7 cellular contexts compared by ENCODE assay signal in genomic region chr4:158209825-158210807, GRCh38. TPM values are rescaled to one million over a fixed set of nuclear protein-coding genes. Genes with fewer than 3 reads are reported as not detected.
A peak's percentile ranks its signal among the peaks of the same experiment; 100 is the strongest.
DNase-seq lines count a peak whose midpoint lies in the region; ATAC-seq, FAIRE-seq and TF ChIP-seq lines count a peak whose summit lies in the region.

Gene TMEM144 (plus strand): TSS chr4:158210486. CDS start chr4:158212668, 2,182 bp downstream.

- H3K27me3 ChIP-seq in endothelial cell of umbilical vein (ENCODE audit: control insufficient read depth in 2 of 2, insufficient read depth in 2 of 2, low read length in 2 of 2) = no peaks in the 10 kb centered on the region
- H3K27me3 ChIP-seq in mesendoderm (ENCODE audit: insufficient read depth, low read length, poor library complexity) = no peaks in the 10 kb centered on the region

- H3K9me1 ChIP-seq in endothelial cell of umbilical vein (replicated peaks; ENCODE audit: control insufficient read depth, extremely low read depth, insufficient read depth, low read length) = no peaks in the 10 kb centered on the region

- POLR2A ChIA-PET in endothelial cell of umbilical vein (lab: Charles Lee) = no interaction called here

- H4K20me1 ChIP-seq in endothelial cell of umbilical vein (replicated peaks; ENCODE audit: control insufficient read depth, extremely low read depth, insufficient read depth, low read length) = no peaks in the 10 kb centered on the region

- H3K4me1 ChIP-seq in endothelial cell of umbilical vein (ENCODE audit: control insufficient read depth, extremely low read depth, insufficient read depth, low read length) (peaks cover 15% of the 10 kb centered on the region), mesendoderm (ENCODE audit: control insufficient read depth, low read depth, low read length) (peaks cover 2% of the 10 kb centered on the region)

- H3K79me2 ChIP-seq in endothelial cell of umbilical vein (ENCODE audit: control insufficient read depth, insufficient read depth, low read length) = no peaks in the 10 kb centered on the region
- no peaks in the 10 kb centered on the region for H3K79me2 ChIP-seq in mesendoderm (ENCODE audit: control insufficient read depth, insufficient read depth, low read length)

- H3K27ac ChIP-seq in endothelial cell of umbilical vein (ENCODE audit: insufficient read depth, low read depth, low read length) = peak within 1 kb of the TSS; percentile 67
- no peak within 1 kb of the TSS for H3K27ac ChIP-seq in mesendoderm (ENCODE audit: low read depth, low read length)

- H3K9me3 ChIP-seq in endothelial cell of umbilical vein (replicated peaks; ENCODE audit: control insufficient read depth, insufficient read depth, low read length) = no peaks in the 10 kb centered on the region

- intact Hi-C loops in endothelial cell of umbilical vein (cut with micrococcal nuclease) = loop anchor here (2.0 kb wide), 1 partner anchor 39 kb away; no protein-coding TSS in a partner anchor

- peak within 1 kb of the TSS; percentile 90 for H2AFZ ChIP-seq in endothelial cell of umbilical vein (ENCODE audit: low read depth, low read length)

- H3K18ac ChIP-seq in mesendoderm (ENCODE audit: low read length) = no peak within 1 kb of the TSS

- H4K5ac ChIP-seq in mesendoderm (ENCODE audit: low read length) = no peak within 1 kb of the TSS

- H3K36me3 ChIP-seq in endothelial cell of umbilical vein (ENCODE audit: control insufficient read depth in 2 of 2, extremely low read depth in 1 of 2, insufficient read depth in 2 of 2, low read length in 2 of 2) (peaks cover 0 to 2% of the 10 kb centered on the region in 2 experiments), mesendoderm (ENCODE audit: control insufficient read depth, insufficient read depth, low read length) (no peaks in the 10 kb centered on the region)

- no peak within 1 kb of the TSS for H2BK5ac ChIP-seq in mesendoderm (ENCODE audit: low read length)

- H3K9ac ChIP-seq in endothelial cell of umbilical vein (replicated peaks; ENCODE audit: extremely low read depth, insufficient read depth, low read length) (peak within 1 kb of the TSS; percentile 68), mesendoderm (ENCODE audit: low read length) (peak within 1 kb of the TSS; percentile 21)

- no peak within 1 kb of the TSS for H3K23ac ChIP-seq in mesendoderm (ENCODE audit: low read length)

- no peak within 1 kb of the TSS for H4K8ac ChIP-seq in mesendoderm (ENCODE audit: low read depth, low read length)

- H3K4me2 ChIP-seq in endothelial cell of umbilical vein (ENCODE audit: insufficient read depth, low read length) (peak within 1 kb of the TSS; percentile 86), mesendoderm (ENCODE audit: low read length) (peak within 1 kb of the TSS; percentile 43)

- CTCF ChIA-PET in endothelial cell of umbilical vein (lab: Charles Lee) = interaction anchor here (0.9 to 3.3 kb wide), 7 partner anchors 11 to 46 kb away, joined by 3 to 14 read pairs (median 7); no protein-coding TSS in a partner anchor

- no peak within 1 kb of the TSS for H3K4ac ChIP-seq in mesendoderm (ENCODE audit: low read depth, low read length)

- BruUV-seq in endothelial cell of umbilical vein (replicated peaks; lab: Mats Ljungman, UMichigan) = TSS peak; percentile 43

- in situ Hi-C loops in GM13977 (cut with MboI; ENCODE audit: low pct_unique_long_range_greater_than_20kb, low sequenced_read_pairs, unreplicated experiment) = no loop called here

- dilution Hi-C loops in endothelial cell of umbilical vein (cut with MboI; ENCODE audit: extremely low pct_ligation_motif_present, low sequenced_read_pairs) = no loop called here

- no peak within 1 kb of the TSS for H2BK120ac ChIP-seq in mesendoderm (ENCODE audit: low read depth, low read length)

- peak within 1 kb of the TSS; percentile 80 for H3K56ac ChIP-seq in mesendoderm (ENCODE audit: low read length)

- peak; percentile 44 for TF ChIP-seq POLR2A in endothelial cell of umbilical vein (IDR thresholded peaks at IDR 0.05; ENCODE audit: low read depth, low read length)

- H3K4me3 ChIP-seq in endothelial cell of umbilical vein (replicated peaks in 1 of 3; ENCODE audit: insufficient read depth in 1 of 3, low read depth in 1 of 3, low read length in 3 of 3) = peak within 1 kb of the TSS; percentile 23 to 59 (median 24)
- no peak within 1 kb of the TSS for H3K4me3 ChIP-seq in mesendoderm (ENCODE audit: low read length)

- peak; percentile 64 for FAIRE-seq in endothelial cell of umbilical vein (lab: Jason Lieb, UNC)

- DNase-seq in GM13977 (ENCODE audit: low spot score) (peak; percentile 40), NCI-H2081 (lab: John Stamatoyannopoulos, UW) (peak; percentile 44 to 78), endothelial cell of umbilical vein (ENCODE audit: low read depth, low spot score) (peak; percentile 93), mesendoderm (peak; percentile 94)
- peak; percentile 64 for DNase-seq in activated CD8-positive, alpha-beta memory T cell treated with anti-CD3 and anti-CD28 coated beads for 24 hours
- DNase-seq in stimulated activated CD8-positive, alpha-beta memory T cell treated with anti-CD3 and anti-CD28 coated beads, Interleukin-12 subunit alpha, Interleukin-12 subunit beta, amount 100 ng/mL, for 4 hours (ENCODE audit: low read depth) = peak; percentile 8

- no CpG with 5 or more reads among the region's 34 CpGs for WGBS in mesendoderm (ENCODE audit: extremely low coverage, insufficient coverage, low lambda C conversion rate)

- no peak within 1 kb of the TSS for H2AK5ac ChIP-seq in mesendoderm (ENCODE audit: low read length)

- no peaks in the 10 kb centered on the region for H3K79me1 ChIP-seq in mesendoderm (ENCODE audit: low read length)

- no peak for TF ChIP-seq CTCF in GM13977 (IDR thresholded peaks at IDR 0.05; ENCODE audit: extremely low read depth, insufficient read depth, missing control alignments)
- TF ChIP-seq CTCF in endothelial cell of umbilical vein (IDR thresholded peaks at IDR 0.05; ENCODE audit: extremely low read depth in 1 of 2, insufficient read depth in 1 of 2, low read depth in 1 of 2, low read length in 2 of 2) = no peak

- no peak within 1 kb of the TSS for H2BK15ac ChIP-seq in mesendoderm (replicated peaks; ENCODE audit: low read depth)

- ATAC-seq in HG02588 (IDR thresholded peaks at IDR 0.05; ENCODE audit: unreplicated experiment) = peak; percentile 96

TF ChIP-seq in endothelial cell of umbilical vein, 7 proteins besides CTCF, POLR2A, EP300 and RAD21:
- TF ChIP-seq POLR2AphosphoS5 (IDR thresholded peaks at IDR 0.05; ENCODE audit: insufficient read depth, low read depth, low read length) = peak; percentile 32
- TF ChIP-seq EZH2 (IDR thresholded peaks at IDR 0.05; ENCODE audit: borderline replicate concordance, low read depth, low read length, severe bottlenecking) = no peak
- no peak for TF ChIP-seq MAX (IDR thresholded peaks at IDR 0.05; ENCODE audit: insufficient read depth, insufficient read length)
- peak; percentile 73 for TF ChIP-seq FOS (IDR thresholded peaks at IDR 0.05; ENCODE audit: borderline replicate concordance, insufficient read depth, low read length)
- TF ChIP-seq JUN (IDR thresholded peaks at IDR 0.05; ENCODE audit: borderline replicate concordance, insufficient read depth, insufficient read length, low read depth) = no peak
- no peak for TF ChIP-seq GATA2 (IDR thresholded peaks at IDR 0.05; ENCODE audit: insufficient read depth, insufficient read length, low read depth, low read length)
- TF ChIP-seq MYC (IDR thresholded peaks at IDR 0.05; ENCODE audit: low read depth, low read length) = no peak
TF ChIP-seq in endothelial cell of umbilical vein: peak in this region for 2.

RNA-seq across cellular contexts. Expression of gene TMEM144, which starts in this region (rescaled TPM):
- total RNA-seq in endothelial cell of umbilical vein = 23.0 and 23.9 TPM in 2 replicates
- 10.5 and 10.6 TPM in 2 replicates for polyA plus RNA-seq in endothelial cell of umbilical vein
- 2.3 and 3.1 TPM in 2 replicates for polyA plus RNA-seq in endothelial cell of umbilical vein (2011; cell fraction: cytosol; rRNA removed)
- 78.6 and 80.6 TPM in 2 replicates for polyA plus RNA-seq in endothelial cell of umbilical vein (2011; cell fraction: nucleus; rRNA removed)
- polyA plus RNA-seq in endothelial cell of umbilical vein (2012) = 5.2 and 5.6 TPM in 2 replicates
- polyA minus RNA-seq in endothelial cell of umbilical vein = 70.2 and 95.2 TPM in 2 replicates
- 2.2 TPM for polyA minus RNA-seq in endothelial cell of umbilical vein (2011; cell fraction: cytosol; rRNA and poly(A)+ RNA removed)
- polyA minus RNA-seq in endothelial cell of umbilical vein (2011; cell fraction: nucleus; rRNA and poly(A)+ RNA removed) = 156 and 223 TPM in 2 replicates
- polyA plus RNA-seq in mesendoderm (2013, experiment 1 of 2) = 1.7 TPM
- polyA plus RNA-seq in mesendoderm (2013, experiment 2 of 2) = 1.6 TPM

Comparison
In these comparisons a context has a peak if more than half of its experiments do, and no peak if none do; other contexts are left out.
1. DNase-seq: peak in every context shown above with its lines; median percentile 94 in mesendoderm; 93 in endothelial cell of umbilical vein; 64 in activated CD8-positive, alpha-beta memory T cell treated with anti-CD3 and anti-CD28 coated beads for 24 hours; 61 in NCI-H2081; 40 in GM13977; 8 in stimulated activated CD8-positive, alpha-beta memory T cell treated with anti-CD3 and anti-CD28 coated beads, Interleukin-12 subunit alpha, Interleukin-12 subunit beta, amount 100 ng/mL, for 4 hours.